ENCODE assay signal across 11 cellular contexts in genomic region chr6:148835920-148836441, GRCh38.
DNase-seq lines count a peak whose midpoint lies in the region; ATAC-seq and TF ChIP-seq lines count a peak whose summit lies in the region.
"Had no signal": no experiment of that assay in that cellular context is flagged by ENCODE, and none has a peak within 500 bp of the region (broad histone marks: within the 10 kb centered on the region; RNA-seq: fewer than 3 reads in every experiment).

No MANE protein-coding gene starts in this region.

- TF ChIP-seq CTCF in astrocyte of the cerebellum (IDR thresholded peaks at IDR 0.05; ENCODE audit: low read depth, low read length, missing control alignments) = no peak

- DNase-seq in GM04503 (ENCODE audit: low read depth) = peak; percentile 92
- peak; percentile 78 for DNase-seq in astrocyte of the cerebellum (ENCODE audit: low read depth)
- DNase-seq in stimulated activated CD4-positive, alpha-beta T cell treated with anti-CD3 and anti-CD28 coated beads, Interleukin-12 subunit alpha, Interleukin-12 subunit beta, amount 100 ng/mL, for 4 hours = peak; percentile 23
- no peak for DNase-seq in SK-N-DZ (ENCODE audit: low spot score)
- DNase-seq in UCSD-AML1 (lab: John Stamatoyannopoulos, UW; ENCODE audit: unreplicated experiment) = no peak
- no peak for DNase-seq in effector CD8-positive, alpha-beta T cell (lab: John Stamatoyannopoulos, UW)
- DNase-seq: activated gamma-delta T cell, hippocampal formation, NCI-H1092 treated with DMSO at 0.1 percent for 48 hours, Right ventricle myocardium superior had no signal

- no peak overlapping the region for H3K4me3 ChIP-seq in astrocyte of the cerebellum (ENCODE audit: low read depth, low read length)

- in situ Hi-C loops in astrocyte of the cerebellum (cut with HindIII; ENCODE audit: low sequenced_read_pairs) = loop anchor here (5.0 kb wide), 1 partner anchor 39 kb away; no protein-coding TSS in a partner anchor

- peak; percentile 56 for ATAC-seq in HG02885 (IDR thresholded peaks at IDR 0.05; ENCODE audit: poor library complexity, unreplicated experiment)

Comparison
In these comparisons a context has a peak if more than half of its experiments do, and no peak if none do; other contexts are left out.
1. DNase-seq: peak in GM04503 (single experiment), astrocyte of the cerebellum (single experiment) and stimulated activated CD4-positive, alpha-beta T cell treated with anti-CD3 and anti-CD28 coated beads, Interleukin-12 subunit alpha, Interleukin-12 subunit beta, amount 100 ng/mL, for 4 hours (single experiment); none in SK-N-DZ (single experiment), UCSD-AML1 (single experiment) and effector CD8-positive, alpha-beta T cell (single experiment).